In the genomic region with DNA sequence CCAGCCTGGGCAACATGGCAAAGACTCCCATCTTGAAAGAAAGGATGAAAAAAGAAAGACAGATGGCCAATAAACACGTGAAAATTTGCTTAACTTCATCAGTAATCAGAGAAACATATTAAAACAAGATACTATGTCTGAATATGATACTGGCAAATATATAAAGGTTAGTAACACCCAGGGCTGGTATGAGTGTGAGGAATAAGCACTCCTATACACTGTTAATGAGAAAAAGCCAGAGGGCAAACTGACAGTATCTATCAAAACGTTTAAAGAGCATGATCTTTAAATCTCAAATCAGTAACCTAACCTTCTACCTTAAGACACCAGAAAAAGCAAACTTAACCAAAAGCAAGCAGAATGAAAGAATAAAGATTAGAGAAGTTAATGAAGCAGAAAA, we compare ENCODE assay signal across 10 cellular contexts. TPM values are rescaled to one million over a fixed set of nuclear protein-coding genes. Genes with fewer than 3 reads are reported as not detected.
DNase-seq lines count a peak whose midpoint lies in the region; ATAC-seq and TF ChIP-seq lines count a peak whose summit lies in the region.
"Had no signal": no experiment of that assay in that cellular context is flagged by ENCODE, and none has a peak within 500 bp of the region (broad histone marks: within the 10 kb centered on the region; RNA-seq: fewer than 3 reads in every experiment).

No MANE protein-coding gene starts in this region.

- peaks cover 80% of the 10 kb centered on the region for H3K4me1 Mint-ChIP-seq in activated naive CD4-positive, alpha-beta T cell treated with anti-CD3 and anti-CD28 coated beads for 36 hours (ENCODE audit: low read depth)
- H3K4me1 Mint-ChIP-seq in immature natural killer cell, result peaks cover 90 to 100% of the 10 kb centered on the region in 2 donors
- H3K4me1 Mint-ChIP-seq in stimulated activated naive CD8-positive, alpha-beta T cell treated with anti-CD3 and anti-CD28 coated beads, Interleukin-15, amount 100 ng/mL, for 72 hours, result peaks cover 87% of the 10 kb centered on the region

- no peak overlapping the region for H3K4me3 ChIP-seq in PC-9
- H3K4me3 ChIP-seq: lung had no signal

- BruUV-seq in PC-9 (replicated peaks; lab: Mats Ljungman, UMichigan), result no TSS peak

- POLR2A ChIA-PET in PC-9 (lab: Charles Lee; ENCODE audit: unreplicated experiment), result no interaction called here

- no peaks in the 10 kb centered on the region for H3K9me3 Mint-ChIP-seq in activated naive CD4-positive, alpha-beta T cell treated with anti-CD3 and anti-CD28 coated beads for 36 hours
- no peaks in the 10 kb centered on the region for H3K9me3 Mint-ChIP-seq in immature natural killer cell
- H3K9me3 Mint-ChIP-seq in stimulated activated naive CD8-positive, alpha-beta T cell treated with anti-CD3 and anti-CD28 coated beads, Interleukin-15, amount 100 ng/mL, for 72 hours, result no peaks in the 10 kb centered on the region

- no peaks in the 10 kb centered on the region for H3K27me3 Mint-ChIP-seq in activated naive CD4-positive, alpha-beta T cell treated with anti-CD3 and anti-CD28 coated beads for 36 hours (ENCODE audit: low read depth)
- peaks cover 2 to 7% (median 4%) of the 10 kb centered on the region in 3 donors for H3K27me3 Mint-ChIP-seq in immature natural killer cell (ENCODE audit: low read depth in 3 of 3)
- H3K27me3 Mint-ChIP-seq in stimulated activated naive CD8-positive, alpha-beta T cell treated with anti-CD3 and anti-CD28 coated beads, Interleukin-15, amount 100 ng/mL, for 72 hours, result no peaks in the 10 kb centered on the region

- no peak for ATAC-seq in stimulated activated naive CD8-positive, alpha-beta T cell treated with anti-CD3 and anti-CD28 coated beads, Interleukin-15, amount 100 ng/mL, for 72 hours
- ATAC-seq in GM21381 (IDR thresholded peaks at IDR 0.05; ENCODE audit: unreplicated experiment), result no peak

- peaks cover 58% of the 10 kb centered on the region for H3K4me1 ChIP-seq in PC-9 (replicated peaks; ENCODE audit: insufficient read depth)

- intact Hi-C loops in activated naive CD4-positive, alpha-beta T cell treated with anti-CD3 and anti-CD28 coated beads for 36 hours (cut with micrococcal nuclease), result no loop called here
- intact Hi-C loops in PC-9 (cut with micrococcal nuclease; ENCODE audit: unreplicated experiment), result no loop called here

- no peaks in the 10 kb centered on the region for H4K20me1 ChIP-seq in PC-9 (ENCODE audit: insufficient read depth)

- H3K4me2 ChIP-seq in PC-9, result no peak overlapping the region

- no peaks in the 10 kb centered on the region for H3K27me3 ChIP-seq in PC-9 (ENCODE audit: insufficient read depth, low read depth)

- DNase-seq in activated naive CD4-positive, alpha-beta T cell treated with anti-CD3 and anti-CD28 coated beads for 36 hours, result no peak
- no peak for DNase-seq in activated naive CD4-positive, alpha-beta T cell treated with Interleukin-2 at 50 U/mL for 16 hours
- no peak for DNase-seq in PC-9
- no peak for DNase-seq in immature natural killer cell
- DNase-seq in stimulated activated naive CD8-positive, alpha-beta T cell treated with anti-CD3 and anti-CD28 coated beads, Interleukin-15, amount 100 ng/mL, for 72 hours, result no peak
- no peak for DNase-seq in SHP77 treated with DMSO at 0.1 percent for 48 hours (lab: John Stamatoyannopoulos, UW)
- no peak for DNase-seq in NCI-H524 (lab: John Stamatoyannopoulos, UW)
- DNase-seq: DMS53 had no signal

- peaks cover 96% of the 10 kb centered on the region for H3K79me2 ChIP-seq in PC-9 (ENCODE audit: low read depth)

- no peak for TF ChIP-seq CTCF in PC-9 (conservative IDR thresholded peaks at IDR 0.05)

- peaks cover 35% of the 10 kb centered on the region for H3F3A ChIP-seq in PC-9 (ENCODE audit: insufficient read depth, low read depth)

- CTCF ChIA-PET in activated naive CD4-positive, alpha-beta T cell treated with anti-CD3 and anti-CD28 coated beads for 36 hours (lab: Charles Lee), result interaction anchor here (1.0 kb wide), 1 partner anchor 14 kb away, joined by 3 read pairs; no protein-coding TSS in a partner anchor
- CTCF ChIA-PET in PC-9 (lab: Charles Lee), result no interaction called here

- H2AFZ ChIP-seq in PC-9, result no peak overlapping the region

- 0 out of 2 replicates have a peak, but pooled peaks cover 4% of the 10 kb centered on the region for H3K36me3 ChIP-seq in PC-9 (ENCODE audit: low read depth)

- no peaks in the 10 kb centered on the region for H3K9me3 ChIP-seq in PC-9 (ENCODE audit: insufficient read depth, low read depth)

- peak overlapping the region; percentile 78; the same call in 1 of the 2 replicates for H3K27ac ChIP-seq in PC-9

- peak overlapping the region; percentile 76 for H3K27ac Mint-ChIP-seq in activated naive CD4-positive, alpha-beta T cell treated with anti-CD3 and anti-CD28 coated beads for 36 hours
- peak overlapping the region; percentile 79 to 96 (median 90) for H3K27ac Mint-ChIP-seq in immature natural killer cell
- no peak overlapping the region for H3K27ac Mint-ChIP-seq in stimulated activated naive CD8-positive, alpha-beta T cell treated with anti-CD3 and anti-CD28 coated beads, Interleukin-15, amount 100 ng/mL, for 72 hours

- H3K4me3 Mint-ChIP-seq in activated naive CD4-positive, alpha-beta T cell treated with anti-CD3 and anti-CD28 coated beads for 36 hours, result no peak overlapping the region
- peak overlapping the region; percentile 63 to 77 (median 75) for H3K4me3 Mint-ChIP-seq in immature natural killer cell
- peak overlapping the region; percentile 42 for H3K4me3 Mint-ChIP-seq in stimulated activated naive CD8-positive, alpha-beta T cell treated with anti-CD3 and anti-CD28 coated beads, Interleukin-15, amount 100 ng/mL, for 72 hours

- peaks cover 2% of the 10 kb centered on the region for H3K36me3 Mint-ChIP-seq in activated naive CD4-positive, alpha-beta T cell treated with anti-CD3 and anti-CD28 coated beads for 36 hours (ENCODE audit: low read depth)
- no peaks in the 10 kb centered on the region for H3K36me3 Mint-ChIP-seq in immature natural killer cell

- no peaks in the 10 kb centered on the region for H3K9me2 ChIP-seq in PC-9 (ENCODE audit: insufficient read depth)

RNA-seq across cellular contexts. Expression of a gene that starts 14.1 kb away (rescaled TPM):
- total RNA-seq in activated naive CD4-positive, alpha-beta T cell treated with anti-CD3 and anti-CD28 coated beads for 36 hours, result 10 to 100 TPM; 42.8 to 44.1 TPM
- total RNA-seq in PC-9 (2021), result 75.6 and 87.2 TPM in 2 replicates
- 10 to 100 TPM; 21.7 to 49.2 (median 44.2) TPM for polyA plus RNA-seq in immature natural killer cell

Comparison
In these comparisons a context has a peak if more than half of its experiments do, and no peak if none do; other contexts are left out.
1. H3K27ac Mint-ChIP-seq: peak in activated naive CD4-positive, alpha-beta T cell treated with anti-CD3 and anti-CD28 coated beads for 36 hours (single experiment) and immature natural killer cell (6 of 6); none in stimulated activated naive CD8-positive, alpha-beta T cell treated with anti-CD3 and anti-CD28 coated beads, Interleukin-15, amount 100 ng/mL, for 72 hours (0 of 2).